1 cellular context compared by ENCODE assay signal in the genomic region with DNA sequence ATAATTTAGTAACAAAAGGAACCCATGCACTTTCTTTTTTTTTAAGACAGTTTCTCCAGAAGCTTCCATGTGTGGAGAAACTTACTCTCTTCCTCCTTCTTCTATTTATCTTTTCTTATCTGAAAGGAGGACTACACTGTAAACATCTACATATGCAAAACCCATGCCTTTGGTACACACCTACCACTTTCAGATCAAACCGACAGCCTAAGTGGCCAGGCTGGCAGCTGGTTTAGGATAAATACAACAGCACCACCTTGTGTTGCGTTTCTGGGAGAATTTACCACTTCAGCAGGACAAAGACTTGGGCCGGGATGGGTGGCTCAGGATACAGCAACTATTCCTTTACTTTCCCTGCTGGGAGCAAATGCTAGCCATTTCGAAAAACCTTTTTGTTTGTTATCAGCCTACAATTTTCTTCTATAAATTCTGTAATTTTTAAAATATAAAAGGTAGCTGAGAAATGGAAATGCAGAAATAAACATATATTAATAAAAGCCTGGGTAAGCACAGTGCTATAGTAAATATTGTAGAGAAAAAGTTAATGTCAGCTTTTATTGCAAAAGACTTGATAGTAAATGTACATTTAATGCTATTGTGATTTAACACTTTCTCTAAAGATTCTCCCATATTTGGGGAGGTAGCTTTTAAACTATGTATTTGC.
TF ChIP-seq lines count a peak whose summit lies in the region.

No MANE protein-coding gene starts in this region.

TF ChIP-seq in HepG2, 621 proteins besides CTCF, POLR2A, EP300 and RAD21 (continued from another document and continues in another):
- TF ChIP-seq IRF1 (CRISPR knock-in tag; IDR thresholded peaks at IDR 0.05; ENCODE audit: low read depth) (no peak), NCOA5 (CRISPR knock-in tag; IDR thresholded peaks at IDR 0.05) (no peak), SIN3B (IDR thresholded peaks at IDR 0.05; ENCODE audit: low read length) (no peak), XBP1 (CRISPR knock-in tag; IDR thresholded peaks at IDR 0.05) (no peak), ZNF101 (CRISPR knock-in tag; IDR thresholded peaks at IDR 0.05; ENCODE audit: borderline replicate concordance, low read depth) (no peak), ZNF550 (CRISPR knock-in tag; IDR thresholded peaks at IDR 0.05; ENCODE audit: borderline replicate concordance) (no peak), ATRX (CRISPR knock-in tag; IDR thresholded peaks at IDR 0.05; ENCODE audit: borderline replicate concordance) (no peak), RXRB (CRISPR knock-in tag; IDR thresholded peaks at IDR 0.05; ENCODE audit: borderline replicate concordance) (peak; percentile 35; the same call in 1 of the 2 replicates), HHEX (CRISPR knock-in tag; IDR thresholded peaks at IDR 0.05) (no peak), HOMEZ (CRISPR knock-in tag; IDR thresholded peaks at IDR 0.05; ENCODE audit: low read depth) (0 out of 2 replicates have a peak, but pooled peaks have one; percentile 55), ZNF296 (CRISPR knock-in tag; conservative IDR thresholded peaks at IDR 0.05) (no peak), SNRNP70 (IDR thresholded peaks at IDR 0.05; ENCODE audit: low read depth, low read length) (no peak), MAX (IDR thresholded peaks at IDR 0.05) (no peak), ZNF234 (CRISPR knock-in tag; conservative IDR thresholded peaks at IDR 0.05) (no peak), KDM4B (CRISPR knock-in tag; IDR thresholded peaks at IDR 0.05) (no peak), ZFP41 (CRISPR knock-in tag; IDR thresholded peaks at IDR 0.05; ENCODE audit: borderline replicate concordance) (no peak), SSRP1 (CRISPR knock-in tag; IDR thresholded peaks at IDR 0.05) (no peak), RBFOX2 (IDR thresholded peaks at IDR 0.05; ENCODE audit: low read depth, low read length) (no peak), ZNF382 (CRISPR knock-in tag; IDR thresholded peaks at IDR 0.05; ENCODE audit: borderline replicate concordance) (no peak), SYNCRIP (IDR thresholded peaks at IDR 0.05; ENCODE audit: insufficient read depth, low read depth, low read length) (no peak), NONO (IDR thresholded peaks at IDR 0.05) (no peak), NONO (CRISPR knock-in tag; conservative IDR thresholded peaks at IDR 0.05) (no peak), CHD4 (IDR thresholded peaks at IDR 0.05; ENCODE audit: borderline replicate concordance, low read length) (peak; percentile 53; the same call in 1 of the 2 replicates), PCBP1 (IDR thresholded peaks at IDR 0.05; ENCODE audit: borderline replicate concordance, low read depth, low read length) (no peak), MED1 (CRISPR knock-in tag; IDR thresholded peaks at IDR 0.05) (0 out of 2 replicates have a peak, but pooled peaks have one; percentile 20), STAG1 (CRISPR knock-in tag; IDR thresholded peaks at IDR 0.05) (peak; percentile 98), ZNF614 (CRISPR knock-in tag; IDR thresholded peaks at IDR 0.05; ENCODE audit: borderline replicate concordance) (0 out of 2 replicates have a peak, but pooled peaks have one; percentile 57), NFE2 (CRISPR knock-in tag; IDR thresholded peaks at IDR 0.05) (no peak), TAF1 (CRISPR knock-in tag; IDR thresholded peaks at IDR 0.05) (no peak), ZNF367 (CRISPR knock-in tag; IDR thresholded peaks at IDR 0.05; ENCODE audit: borderline replicate concordance) (no peak), SCMH1 (CRISPR knock-in tag; IDR thresholded peaks at IDR 0.05; ENCODE audit: borderline replicate concordance) (no peak), SMAD3 (CRISPR knock-in tag; IDR thresholded peaks at IDR 0.05) (0 out of 2 replicates have a peak, but pooled peaks have one; percentile 48), RCOR2 (CRISPR knock-in tag; IDR thresholded peaks at IDR 0.05) (no peak), CERS6 (CRISPR knock-in tag; IDR thresholded peaks at IDR 0.05) (no peak), ZNF318 (CRISPR knock-in tag; IDR thresholded peaks at IDR 0.05) (no peak)
- TF ChIP-seq, protein P1, sequence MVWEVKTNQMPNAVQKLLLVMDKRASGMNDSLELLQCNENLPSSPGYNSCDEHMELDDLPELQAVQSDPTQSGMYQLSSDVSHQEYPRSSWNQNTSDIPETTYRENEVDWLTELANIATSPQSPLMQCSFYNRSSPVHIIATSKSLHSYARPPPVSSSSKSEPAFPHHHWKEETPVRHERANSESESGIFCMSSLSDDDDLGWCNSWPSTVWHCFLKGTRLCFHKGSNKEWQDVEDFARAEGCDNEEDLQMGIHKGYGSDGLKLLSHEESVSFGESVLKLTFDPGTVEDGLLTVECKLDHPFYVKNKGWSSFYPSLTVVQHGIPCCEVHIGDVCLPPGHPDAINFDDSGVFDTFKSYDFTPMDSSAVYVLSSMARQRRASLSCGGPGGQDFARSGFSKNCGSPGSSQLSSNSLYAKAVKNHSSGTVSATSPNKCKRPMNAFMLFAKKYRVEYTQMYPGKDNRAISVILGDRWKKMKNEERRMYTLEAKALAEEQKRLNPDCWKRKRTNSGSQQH (CRISPR knock-in tag; IDR thresholded peaks at IDR 0.05; ENCODE audit: low read depth), result no peak
- TF ChIP-seq, protein P2, sequence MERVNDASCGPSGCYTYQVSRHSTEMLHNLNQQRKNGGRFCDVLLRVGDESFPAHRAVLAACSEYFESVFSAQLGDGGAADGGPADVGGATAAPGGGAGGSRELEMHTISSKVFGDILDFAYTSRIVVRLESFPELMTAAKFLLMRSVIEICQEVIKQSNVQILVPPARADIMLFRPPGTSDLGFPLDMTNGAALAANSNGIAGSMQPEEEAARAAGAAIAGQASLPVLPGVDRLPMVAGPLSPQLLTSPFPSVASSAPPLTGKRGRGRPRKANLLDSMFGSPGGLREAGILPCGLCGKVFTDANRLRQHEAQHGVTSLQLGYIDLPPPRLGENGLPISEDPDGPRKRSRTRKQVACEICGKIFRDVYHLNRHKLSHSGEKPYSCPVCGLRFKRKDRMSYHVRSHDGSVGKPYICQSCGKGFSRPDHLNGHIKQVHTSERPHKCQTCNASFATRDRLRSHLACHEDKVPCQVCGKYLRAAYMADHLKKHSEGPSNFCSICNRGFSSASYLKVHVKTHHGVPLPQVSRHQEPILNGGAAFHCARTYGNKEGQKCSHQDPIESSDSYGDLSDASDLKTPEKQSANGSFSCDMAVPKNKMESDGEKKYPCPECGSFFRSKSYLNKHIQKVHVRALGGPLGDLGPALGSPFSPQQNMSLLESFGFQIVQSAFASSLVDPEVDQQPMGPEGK (CRISPR knock-in tag; IDR thresholded peaks at IDR 0.05), result no peak
- TF ChIP-seq, protein P3, sequence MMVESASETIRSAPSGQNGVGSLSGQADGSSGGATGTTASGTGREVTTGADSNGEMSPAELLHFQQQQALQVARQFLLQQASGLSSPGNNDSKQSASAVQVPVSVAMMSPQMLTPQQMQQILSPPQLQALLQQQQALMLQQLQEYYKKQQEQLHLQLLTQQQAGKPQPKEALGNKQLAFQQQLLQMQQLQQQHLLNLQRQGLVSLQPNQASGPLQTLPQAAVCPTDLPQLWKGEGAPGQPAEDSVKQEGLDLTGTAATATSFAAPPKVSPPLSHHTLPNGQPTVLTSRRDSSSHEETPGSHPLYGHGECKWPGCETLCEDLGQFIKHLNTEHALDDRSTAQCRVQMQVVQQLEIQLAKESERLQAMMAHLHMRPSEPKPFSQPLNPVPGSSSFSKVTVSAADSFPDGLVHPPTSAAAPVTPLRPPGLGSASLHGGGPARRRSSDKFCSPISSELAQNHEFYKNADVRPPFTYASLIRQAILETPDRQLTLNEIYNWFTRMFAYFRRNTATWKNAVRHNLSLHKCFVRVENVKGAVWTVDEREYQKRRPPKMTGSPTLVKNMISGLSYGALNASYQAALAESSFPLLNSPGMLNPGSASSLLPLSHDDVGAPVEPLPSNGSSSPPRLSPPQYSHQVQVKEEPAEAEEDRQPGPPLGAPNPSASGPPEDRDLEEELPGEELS (CRISPR knock-in tag; IDR thresholded peaks at IDR 0.05), result peak; percentile 65
- TF ChIP-seq, protein P4, sequence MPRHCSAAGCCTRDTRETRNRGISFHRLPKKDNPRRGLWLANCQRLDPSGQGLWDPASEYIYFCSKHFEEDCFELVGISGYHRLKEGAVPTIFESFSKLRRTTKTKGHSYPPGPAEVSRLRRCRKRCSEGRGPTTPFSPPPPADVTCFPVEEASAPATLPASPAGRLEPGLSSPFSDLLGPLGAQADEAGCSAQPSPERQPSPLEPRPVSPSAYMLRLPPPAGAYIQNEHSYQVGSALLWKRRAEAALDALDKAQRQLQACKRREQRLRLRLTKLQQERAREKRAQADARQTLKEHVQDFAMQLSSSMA (CRISPR knock-in tag; IDR thresholded peaks at IDR 0.05), result no peak
- TF ChIP-seq, protein P5, sequence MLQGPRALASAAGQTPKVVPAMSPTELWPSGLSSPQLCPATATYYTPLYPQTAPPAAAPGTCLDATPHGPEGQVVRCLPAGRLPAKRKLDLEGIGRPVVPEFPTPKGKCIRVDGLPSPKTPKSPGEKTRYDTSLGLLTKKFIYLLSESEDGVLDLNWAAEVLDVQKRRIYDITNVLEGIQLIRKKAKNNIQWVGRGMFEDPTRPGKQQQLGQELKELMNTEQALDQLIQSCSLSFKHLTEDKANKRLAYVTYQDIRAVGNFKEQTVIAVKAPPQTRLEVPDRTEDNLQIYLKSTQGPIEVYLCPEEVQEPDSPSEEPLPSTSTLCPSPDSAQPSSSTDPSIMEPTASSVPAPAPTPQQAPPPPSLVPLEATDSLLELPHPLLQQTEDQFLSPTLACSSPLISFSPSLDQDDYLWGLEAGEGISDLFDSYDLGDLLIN (CRISPR knock-in tag; IDR thresholded peaks at IDR 0.05; ENCODE audit: borderline replicate concordance), result no peak
